In genomic region chr10:131926253-131926652, GRCh38 we compare ENCODE assay signal across 18 cellular contexts. TPM values are rescaled to one million over a fixed set of nuclear protein-coding genes. Genes with fewer than 3 reads are reported as not detected.
A peak's percentile ranks its signal among the peaks of the same experiment; 100 is the strongest.
DNase-seq lines count a peak whose midpoint lies in the region; ATAC-seq and TF ChIP-seq lines count a peak whose summit lies in the region.
"Had no signal": no experiment of that assay in that cellular context is flagged by ENCODE, and none has a peak within 500 bp of the region (broad histone marks: within the 10 kb centered on the region; RNA-seq: fewer than 3 reads in every experiment).

No MANE protein-coding gene starts in this region.

- TF ChIP-seq CTCF in C4-2B (conservative IDR thresholded peaks at IDR 0.05), result no peak
- no peak for TF ChIP-seq CTCF in VCaP (conservative IDR thresholded peaks at IDR 0.05)
- TF ChIP-seq CTCF in endothelial cell (IDR thresholded peaks at IDR 0.05; ENCODE audit: unreplicated experiment), result no peak
- TF ChIP-seq CTCF in CD4-positive, alpha-beta T cell (IDR thresholded peaks at IDR 0.05), result no peak

- no peak for DNase-seq in endothelial cell (ENCODE audit: low spot score)
- no peak for DNase-seq in stimulated activated effector memory CD8-positive, alpha-beta T cell treated with anti-CD3 and anti-CD28 coated beads, Interleukin-12 subunit alpha, Interleukin-12 subunit beta, amount 100 ng/mL, for 72 hours (ENCODE audit: low spot score in 2 of 2)
- no peak for DNase-seq in CD4-positive, alpha-beta T cell
- no peak for DNase-seq in stimulated activated CD4-positive, alpha-beta T cell treated with anti-CD3 and anti-CD28 coated beads, Interleukin-1b, Interleukin-23, amount 100 ng/mL, for 48 hours
- DNase-seq: GM23248, H9, HFFc6, IMR-90, NCI-H1105 treated with DMSO at 0.1 percent for 48 hours, NCI-H1694, NCI-H2081, NCI-H2171, NCI-H524 treated with DMSO at 0.1 percent for 48 hours, NCI-H82 had no signal

- POLR2A ChIA-PET in CD4-positive, alpha-beta T cell (lab: Charles Lee), result no interaction called here

- no peaks in the 10 kb centered on the region for H3K9me3 Mint-ChIP-seq in endothelial cell (ENCODE audit: unreplicated experiment)
- no peaks in the 10 kb centered on the region for H3K9me3 Mint-ChIP-seq in stimulated activated effector memory CD8-positive, alpha-beta T cell treated with anti-CD3 and anti-CD28 coated beads, Interleukin-12 subunit alpha, Interleukin-12 subunit beta, amount 100 ng/mL, for 72 hours
- peaks cover 6% of the 10 kb centered on the region for H3K9me3 Mint-ChIP-seq in CD4-positive, alpha-beta T cell

- ATAC-seq in stimulated activated effector memory CD8-positive, alpha-beta T cell treated with anti-CD3 and anti-CD28 coated beads, Interleukin-12 subunit alpha, Interleukin-12 subunit beta, amount 100 ng/mL, for 72 hours, result no peak
- ATAC-seq in HG02759 (IDR thresholded peaks at IDR 0.05; ENCODE audit: unreplicated experiment), result no peak
- ATAC-seq in CD4-positive, alpha-beta T cell (ENCODE audit: poor library complexity), result no peak
- ATAC-seq: Panc1 had no signal

- intact Hi-C loops in CD4-positive, alpha-beta T cell (cut with DNase I, micrococcal nuclease), result no loop called here

- peak overlapping the region; percentile 65 for H3K27ac ChIP-seq in C4-2B
- peak overlapping the region; percentile 64; the same call in 1 of the 2 replicates for H3K27ac ChIP-seq in VCaP
- H3K27ac ChIP-seq in CD4-positive, alpha-beta T cell (ENCODE audit: low read depth, low read length), result no peak overlapping the region
- H3K27ac ChIP-seq: GM23248 had no signal

- H3K9me3 ChIP-seq in CD4-positive, alpha-beta T cell (ENCODE audit: control insufficient read depth, low read length), result peaks cover 14% of the 10 kb centered on the region

- H3K4me3 Mint-ChIP-seq in endothelial cell (ENCODE audit: unreplicated experiment), result peak overlapping the region; percentile 34
- peak overlapping the region; percentile 59 for H3K4me3 Mint-ChIP-seq in stimulated activated effector memory CD8-positive, alpha-beta T cell treated with anti-CD3 and anti-CD28 coated beads, Interleukin-12 subunit alpha, Interleukin-12 subunit beta, amount 100 ng/mL, for 72 hours
- no peak overlapping the region for H3K4me3 Mint-ChIP-seq in CD4-positive, alpha-beta T cell
- H3K4me3 Mint-ChIP-seq: H9, HFFc6 had no signal

- peaks cover 8% of the 10 kb centered on the region for H3K27me3 Mint-ChIP-seq in endothelial cell (ENCODE audit: unreplicated experiment)
- no peaks in the 10 kb centered on the region for H3K27me3 Mint-ChIP-seq in CD4-positive, alpha-beta T cell

- H3K27ac Mint-ChIP-seq in endothelial cell (ENCODE audit: unreplicated experiment), result no peak overlapping the region
- H3K27ac Mint-ChIP-seq in stimulated activated effector memory CD8-positive, alpha-beta T cell treated with anti-CD3 and anti-CD28 coated beads, Interleukin-12 subunit alpha, Interleukin-12 subunit beta, amount 100 ng/mL, for 72 hours, result peak overlapping the region; percentile 18
- H3K27ac Mint-ChIP-seq in CD4-positive, alpha-beta T cell, result no peak overlapping the region
- H3K27ac Mint-ChIP-seq: HFFc6 had no signal

- CTCF ChIA-PET in CD4-positive, alpha-beta T cell (lab: Charles Lee), result interaction anchor here (0.8 kb wide), 1 partner anchor 17 kb away, joined by 3 read pairs; no protein-coding TSS in a partner anchor

- peaks cover 20% of the 10 kb centered on the region for H3K36me3 Mint-ChIP-seq in endothelial cell (ENCODE audit: low read depth, unreplicated experiment)
- peaks cover 13% of the 10 kb centered on the region for H3K36me3 Mint-ChIP-seq in stimulated activated effector memory CD8-positive, alpha-beta T cell treated with anti-CD3 and anti-CD28 coated beads, Interleukin-12 subunit alpha, Interleukin-12 subunit beta, amount 100 ng/mL, for 72 hours
- peaks cover 51% of the 10 kb centered on the region for H3K36me3 Mint-ChIP-seq in CD4-positive, alpha-beta T cell (ENCODE audit: low read depth)

- peaks cover 63% of the 10 kb centered on the region for H3K4me1 Mint-ChIP-seq in endothelial cell (ENCODE audit: unreplicated experiment)
- peaks cover 72% of the 10 kb centered on the region for H3K4me1 Mint-ChIP-seq in stimulated activated effector memory CD8-positive, alpha-beta T cell treated with anti-CD3 and anti-CD28 coated beads, Interleukin-12 subunit alpha, Interleukin-12 subunit beta, amount 100 ng/mL, for 72 hours
- peaks cover 91% of the 10 kb centered on the region for H3K4me1 Mint-ChIP-seq in CD4-positive, alpha-beta T cell (ENCODE audit: low read depth)

- no peaks in the 10 kb centered on the region for H3K27me3 ChIP-seq in CD4-positive, alpha-beta T cell (ENCODE audit: control insufficient read depth, insufficient read depth, low read length)

RNA-seq across cellular contexts. Expression of gene PPP2R2D, which starts 25.4 kb away (rescaled TPM):
- 36.9 TPM for total RNA-seq in endothelial cell (ENCODE audit: unreplicated experiment)
- 10 to 100 TPM; 32.6 to 32.9 TPM for total RNA-seq in CD4-positive, alpha-beta T cell

RNA-seq across cellular contexts. Expression of gene BNIP3, which starts 55.5 kb away (rescaled TPM):
- total RNA-seq in endothelial cell (ENCODE audit: unreplicated experiment), result 29.9 TPM
- total RNA-seq in CD4-positive, alpha-beta T cell, result 10 to 100 TPM; 21.0 to 23.6 TPM
